In genomic region chr14:71536927-71537772, GRCh38 we compare ENCODE assay signal across 31 cellular contexts.
DNase-seq lines count a peak whose midpoint lies in the region; ATAC-seq and TF ChIP-seq lines count a peak whose summit lies in the region.
"Had no signal": no experiment of that assay in that cellular context is flagged by ENCODE, and none has a peak within 500 bp of the region (broad histone marks: within the 10 kb centered on the region; RNA-seq: fewer than 3 reads in every experiment).

No MANE protein-coding gene starts in this region.

- CTCF ChIA-PET in WTC11 (lab: Charles Lee) = interaction anchor here (1.5 kb wide), 1 partner anchor 227 kb away, joined by 4 read pairs; no protein-coding TSS in a partner anchor
- CTCF ChIA-PET in RWPE1 (lab: Yijun Ruan, JAX) = no interaction called here

- no peaks in the 10 kb centered on the region for H3K9me3 Mint-ChIP-seq in stimulated activated naive CD8-positive, alpha-beta T cell treated with anti-CD3 and anti-CD28 coated beads, Interleukin-15, Interleukin-2, amounts not matched to agents 100 ng/mL and 50 ng/mL, for 24 hours
- no peaks in the 10 kb centered on the region for H3K9me3 Mint-ChIP-seq in WTC11
- H3K9me3 Mint-ChIP-seq in mesothelial cell of epicardium = no peaks in the 10 kb centered on the region
- no peaks in the 10 kb centered on the region for H3K9me3 Mint-ChIP-seq in natural killer cell treated with Interleukin-12 subunit alpha and Interleukin-12 subunit beta and Interleukin-15 and Interleukin-18, amount 100 ng/mL, for 72 hours
- H3K9me3 Mint-ChIP-seq: activated CD4-positive, alpha-beta T cell treated with anti-CD3 and anti-CD28 coated beads, Interleukin-2, amount 10 ng/mL, durations not matched to agents 24 days and 14 days; effector memory CD8-positive, alpha-beta T cell; naive thymus-derived CD4-positive, alpha-beta T cell had no signal

- no peaks in the 10 kb centered on the region for H3K27me3 Mint-ChIP-seq in stimulated activated naive CD8-positive, alpha-beta T cell treated with anti-CD3 and anti-CD28 coated beads, Interleukin-15, Interleukin-2, amounts not matched to agents 100 ng/mL and 50 ng/mL, for 24 hours
- H3K27me3 Mint-ChIP-seq in WTC11 (ENCODE audit: low read depth) (no peaks in the 10 kb centered on the region), mesothelial cell of epicardium (ENCODE audit: low read depth) (no peaks in the 10 kb centered on the region)
- H3K27me3 Mint-ChIP-seq in natural killer cell treated with Interleukin-12 subunit alpha and Interleukin-12 subunit beta and Interleukin-15 and Interleukin-18, amount 100 ng/mL, for 72 hours = no peaks in the 10 kb centered on the region
- H3K27me3 Mint-ChIP-seq: activated CD4-positive, alpha-beta T cell treated with anti-CD3 and anti-CD28 coated beads, Interleukin-2, amount 10 ng/mL, durations not matched to agents 24 days and 14 days; CD4-positive, CD25-positive, alpha-beta regulatory T cell; effector memory CD8-positive, alpha-beta T cell; naive thymus-derived CD4-positive, alpha-beta T cell; stimulated activated memory B cell treated with anti-CD40 and anti-IgM and Interleukin-4, amounts not matched to agents 10 μg/mL and 1 μg/mL and 100 μg/mL, for 72 hours had no signal

- no peak overlapping the region for H3K27ac ChIP-seq in RWPE1
- H3K27ac ChIP-seq: A549, left lung, PC-9, vagina had no signal

- peaks cover 31% of the 10 kb centered on the region for H3K4me1 Mint-ChIP-seq in stimulated activated naive CD8-positive, alpha-beta T cell treated with anti-CD3 and anti-CD28 coated beads, Interleukin-15, Interleukin-2, amounts not matched to agents 100 ng/mL and 50 ng/mL, for 24 hours (ENCODE audit: low read depth)
- H3K4me1 Mint-ChIP-seq in WTC11 = peaks cover 60% of the 10 kb centered on the region
- peaks cover 50% of the 10 kb centered on the region for H3K4me1 Mint-ChIP-seq in mesothelial cell of epicardium
- H3K4me1 Mint-ChIP-seq in natural killer cell treated with Interleukin-12 subunit alpha and Interleukin-12 subunit beta and Interleukin-15 and Interleukin-18, amount 100 ng/mL, for 72 hours (ENCODE audit: low read depth in 2 of 2) = peaks cover 2 to 8% of the 10 kb centered on the region in 2 donors

- H3K27ac Mint-ChIP-seq in stimulated activated naive CD8-positive, alpha-beta T cell treated with anti-CD3 and anti-CD28 coated beads, Interleukin-15, Interleukin-2, amounts not matched to agents 100 ng/mL and 50 ng/mL, for 24 hours = peak overlapping the region; percentile 11
- H3K27ac Mint-ChIP-seq in WTC11 = peak overlapping the region; percentile 77; the same call in 1 of the 2 replicates
- H3K27ac Mint-ChIP-seq in mesothelial cell of epicardium = peak overlapping the region; percentile 83
- no peak overlapping the region for H3K27ac Mint-ChIP-seq in natural killer cell treated with Interleukin-12 subunit alpha and Interleukin-12 subunit beta and Interleukin-15 and Interleukin-18, amount 100 ng/mL, for 72 hours
- H3K27ac Mint-ChIP-seq: activated CD4-positive, alpha-beta T cell treated with anti-CD3 and anti-CD28 coated beads, Interleukin-2, amount 10 ng/mL, durations not matched to agents 24 days and 14 days had no signal

- H3K4me3 Mint-ChIP-seq in stimulated activated naive CD8-positive, alpha-beta T cell treated with anti-CD3 and anti-CD28 coated beads, Interleukin-15, Interleukin-2, amounts not matched to agents 100 ng/mL and 50 ng/mL, for 24 hours = no peak overlapping the region
- H3K4me3 Mint-ChIP-seq in WTC11 (no peak overlapping the region), mesothelial cell of epicardium (no peak overlapping the region)
- no peak overlapping the region for H3K4me3 Mint-ChIP-seq in natural killer cell treated with Interleukin-12 subunit alpha and Interleukin-12 subunit beta and Interleukin-15 and Interleukin-18, amount 100 ng/mL, for 72 hours
- H3K4me3 Mint-ChIP-seq: activated CD4-positive, alpha-beta T cell treated with anti-CD3 and anti-CD28 coated beads, Interleukin-2, amount 10 ng/mL, durations not matched to agents 24 days and 14 days; CD4-positive, CD25-positive, alpha-beta regulatory T cell; effector memory CD8-positive, alpha-beta T cell; naive thymus-derived CD4-positive, alpha-beta T cell; stimulated activated memory B cell treated with anti-CD40 and anti-IgM and Interleukin-4, amounts not matched to agents 10 μg/mL and 1 μg/mL and 100 μg/mL, for 72 hours had no signal

- no peak for ATAC-seq in stimulated activated naive CD8-positive, alpha-beta T cell treated with anti-CD3 and anti-CD28 coated beads, Interleukin-15, Interleukin-2, amounts not matched to agents 100 U/mL and 50 U/mL, for 24 hours
- ATAC-seq in WTC11 = no peak
- no peak for ATAC-seq in natural killer cell treated with Interleukin-12 subunit alpha and Interleukin-12 subunit beta and Interleukin-15 and Interleukin-18, amount 100 ng/mL, for 72 hours
- ATAC-seq in HG03432 (IDR thresholded peaks at IDR 0.05; ENCODE audit: unreplicated experiment) = no peak
- ATAC-seq: A549; effector memory CD8-positive, alpha-beta T cell; HCT116; left lung; naive thymus-derived CD4-positive, alpha-beta T cell; Right ventricle myocardium inferior; SK-N-SH treated with all-trans-retinoic acid at 6 μM for 48 hours; stimulated activated memory B cell treated with anti-CD40 and anti-IgM and Interleukin-4, amounts not matched to agents 10 μg/mL and 1 μg/mL and 100 μg/mL, for 72 hours had no signal

- POLR2A ChIA-PET in WTC11 (lab: Charles Lee) = interaction anchor here (0.6 kb wide), 2 partner anchors 41 to 213 kb away, joined by 3 to 4 read pairs; no protein-coding TSS in a partner anchor
- POLR2A ChIA-PET in RWPE1 (lab: Yijun Ruan, JAX; ENCODE audit: low non-redundant PET) = no interaction called here

- no peak for DNase-seq in stimulated activated naive CD8-positive, alpha-beta T cell treated with anti-CD3 and anti-CD28 coated beads, Interleukin-15, Interleukin-2, amounts not matched to agents 100 U/mL and 50 U/mL, for 24 hours
- DNase-seq in WTC11 (ENCODE audit: low spot score) (no peak), mesothelial cell of epicardium (ENCODE audit: low spot score in 2 of 2, unreplicated experiment in 2 of 2) (no peak), RWPE1 (ENCODE audit: low spot score) (no peak), activated gamma-delta T cell (lab: John Stamatoyannopoulos, UW) (no peak)
- DNase-seq in natural killer cell treated with Interleukin-12 subunit alpha and Interleukin-12 subunit beta and Interleukin-15 and Interleukin-18, amount 100 ng/mL, for 72 hours (ENCODE audit: low spot score) = no peak
- DNase-seq: activated CD4-positive, alpha-beta T cell treated with anti-CD3 and anti-CD28 coated beads, Interleukin-2, amount 10 ng/mL, durations not matched to agents 24 days and 14 days; activated effector memory CD4-positive, alpha-beta T cell treated with anti-CD3 and anti-CD28 coated beads, Interleukin-2, amount 50 U/mL, for 16 hours; activated T-cell treated with anti-CD3 and anti-CD28 coated beads, Interleukin-2, amount 50 U/mL, for 1 hour; caudate nucleus; CD4-positive, CD25-positive, alpha-beta regulatory T cell; effector memory CD8-positive, alpha-beta T cell; erythroblast; left lung; naive thymus-derived CD4-positive, alpha-beta T cell; NCI-H1092 treated with DMSO at 0.1 percent for 48 hours; NCI-H1694 treated with DMSO at 0.1 percent for 48 hours; NCI-H2171 treated with DMSO at 0.1 percent for 48 hours; NCI-H510A; occipital lobe; PC-9; T-helper 2 cell; WERI-Rb-1 had no signal

- peaks cover 22% of the 10 kb centered on the region for H3K36me3 Mint-ChIP-seq in stimulated activated naive CD8-positive, alpha-beta T cell treated with anti-CD3 and anti-CD28 coated beads, Interleukin-15, Interleukin-2, amounts not matched to agents 100 ng/mL and 50 ng/mL, for 24 hours (ENCODE audit: low read depth)
- H3K36me3 Mint-ChIP-seq in WTC11 = no peaks in the 10 kb centered on the region
- H3K36me3 Mint-ChIP-seq in mesothelial cell of epicardium = no peaks in the 10 kb centered on the region
- no peaks in the 10 kb centered on the region for H3K36me3 Mint-ChIP-seq in natural killer cell treated with Interleukin-12 subunit alpha and Interleukin-12 subunit beta and Interleukin-15 and Interleukin-18, amount 100 ng/mL, for 72 hours

- no peak for TF ChIP-seq CTCF in WTC11 (IDR thresholded peaks at IDR 0.05)
- TF ChIP-seq CTCF in mesothelial cell of epicardium (IDR thresholded peaks at IDR 0.05; ENCODE audit: unreplicated experiment) = no peak
- no peak for TF ChIP-seq CTCF in RWPE1 (conservative IDR thresholded peaks at IDR 0.05; ENCODE audit: low read depth)

TF ChIP-seq in WTC11, 78 proteins besides CTCF, POLR2A, EP300 and RAD21 (continues in another document):
- TF ChIP-seq E2F5 (CRISPR knock-in tag; IDR thresholded peaks at IDR 0.05) = no peak
- no peak for TF ChIP-seq ZNF281 (CRISPR knock-in tag; IDR thresholded peaks at IDR 0.05)

Comparison
In these comparisons a context has a peak if more than half of its experiments do, and no peak if none do; other contexts are left out.
1. H3K27ac Mint-ChIP-seq: peak in stimulated activated naive CD8-positive, alpha-beta T cell treated with anti-CD3 and anti-CD28 coated beads, Interleukin-15, Interleukin-2, amounts not matched to agents 100 ng/mL and 50 ng/mL, for 24 hours (single experiment), WTC11 (single experiment) and mesothelial cell of epicardium (single experiment); none in natural killer cell treated with Interleukin-12 subunit alpha and Interleukin-12 subunit beta and Interleukin-15 and Interleukin-18, amount 100 ng/mL, for 72 hours (0 of 2).